In the genomic region with DNA sequence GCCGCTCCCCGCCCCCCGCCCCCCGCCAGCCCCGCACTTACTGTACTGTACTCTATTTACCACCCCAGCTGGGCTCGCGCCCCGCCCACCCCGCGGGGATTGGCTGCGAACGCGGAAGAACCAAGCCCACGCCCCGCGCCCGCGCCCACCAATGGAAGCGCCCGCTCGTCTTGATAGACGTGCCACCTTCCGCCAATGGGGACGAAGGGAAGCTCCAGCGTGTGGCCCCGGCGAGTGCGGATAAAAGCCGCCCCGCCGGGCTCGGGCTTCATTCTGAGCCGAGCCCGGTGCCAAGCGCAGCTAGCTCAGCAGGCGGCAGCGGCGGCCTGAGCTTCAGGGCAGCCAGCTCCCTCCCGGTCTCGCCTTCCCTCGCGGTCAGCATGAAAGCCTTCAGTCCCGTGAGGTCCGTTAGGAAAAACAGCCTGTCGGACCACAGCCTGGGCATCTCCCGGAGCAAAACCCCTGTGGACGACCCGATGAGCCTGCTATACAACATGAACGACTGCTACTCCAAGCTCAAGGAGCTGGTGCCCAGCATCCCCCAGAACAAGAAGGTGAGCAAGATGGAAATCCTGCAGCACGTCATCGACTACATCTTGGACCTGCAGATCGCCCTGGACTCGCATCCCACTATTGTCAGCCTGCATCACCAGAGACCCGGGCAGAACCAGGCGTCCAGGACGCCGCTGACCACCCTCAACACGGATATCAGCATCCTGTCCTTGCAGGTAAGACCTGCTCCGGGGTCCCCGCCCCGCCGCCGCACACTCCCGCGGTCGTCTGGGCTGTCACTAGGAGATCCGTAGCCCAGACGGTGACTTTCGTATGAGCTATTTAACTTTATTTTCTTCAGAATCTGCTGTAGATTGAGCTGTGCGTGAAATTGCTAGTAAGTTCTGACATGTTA, we compare ENCODE assay signal across 8 cellular contexts. TPM values are rescaled to one million over a fixed set of nuclear protein-coding genes. Genes with fewer than 3 reads are reported as not detected.
DNase-seq lines count a peak whose midpoint lies in the region; ATAC-seq, FAIRE-seq and TF ChIP-seq lines count a peak whose summit lies in the region.

A gene with protein sequence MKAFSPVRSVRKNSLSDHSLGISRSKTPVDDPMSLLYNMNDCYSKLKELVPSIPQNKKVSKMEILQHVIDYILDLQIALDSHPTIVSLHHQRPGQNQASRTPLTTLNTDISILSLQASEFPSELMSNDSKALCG (plus strand): TSS at position 271 of the 907 bp plus-strand sequence. CDS start 110 bp downstream, at position 381.

- H3K27me3 ChIP-seq in astrocyte (ENCODE audit: insufficient read depth, low read length) (no peaks in the 10 kb centered on the region), right cardiac atrium (ENCODE audit: control insufficient read depth, insufficient read depth) (no peaks in the 10 kb centered on the region), uterus (no peaks in the 10 kb centered on the region)

- TF ChIP-seq POLR2A in uterus (IDR thresholded peaks at IDR 0.05) = peak; percentile 98 to 99

- H3K36me3 Mint-ChIP-seq in astrocyte (ENCODE audit: low read depth, unreplicated experiment) = no peaks in the 10 kb centered on the region

- TF ChIP-seq CTCF in astrocyte (IDR thresholded peaks at IDR 0.05; ENCODE audit: insufficient read depth, low read depth, low read length) (no peak), uterus (IDR thresholded peaks at IDR 0.05) (no peak)

- intact Hi-C loops in right cardiac atrium (cut with DNase I) = loop anchor here in 3 of 4 donors (5.0 to 10.0 kb wide), 4 partner anchors 155 to 1477 kb away; no protein-coding TSS in a partner anchor
- intact Hi-C loops in uterus (cut with DNase I; ENCODE audit: low total_unique reads) = no loop called here

- peak; percentile 58 for ATAC-seq in GM18511 (IDR thresholded peaks at IDR 0.05; ENCODE audit: unreplicated experiment)
- peak; percentile 55 for ATAC-seq in HG03025 (IDR thresholded peaks at IDR 0.05; ENCODE audit: low FRiP score, unreplicated experiment)
- peak; percentile 76 to 80 for ATAC-seq in right cardiac atrium

- peaks cover 25% of the 10 kb centered on the region for H3K79me2 ChIP-seq in astrocyte (ENCODE audit: insufficient read depth, low read length)

- peak; percentile 99 to 100 for DNase-seq in NCI-H2081 (lab: John Stamatoyannopoulos, UW)
- DNase-seq in T-helper 9 cell = peak; percentile 97
- peak; percentile 95 for DNase-seq in astrocyte (ENCODE audit: low read depth)
- peak; percentile 100 for DNase-seq in right cardiac atrium
- DNase-seq in putamen (ENCODE audit: low spot score) = peak; percentile 99
- DNase-seq in uterus = peak; percentile 98 to 99

- H3K4me3 ChIP-seq in astrocyte (ENCODE audit: insufficient read depth, low read depth, low read length) = peak within 1 kb of the TSS; percentile 93
- peak within 1 kb of the TSS; percentile 98 for H3K4me3 ChIP-seq in right cardiac atrium (ENCODE audit: low read length)
- peak within 1 kb of the TSS; percentile 74 to 80 for H3K4me3 ChIP-seq in uterus

- H3K4me3 Mint-ChIP-seq in astrocyte (ENCODE audit: unreplicated experiment) = peak within 1 kb of the TSS; percentile 98

- H3K4me1 ChIP-seq in astrocyte (ENCODE audit: insufficient read depth, low read length) = peaks cover 32% of the 10 kb centered on the region
- no peaks in the 10 kb centered on the region for H3K4me1 ChIP-seq in right cardiac atrium (ENCODE audit: control insufficient read depth, insufficient read depth, low read length)
- peaks cover 0 to 3% of the 10 kb centered on the region in 2 donors for H3K4me1 ChIP-seq in uterus

- H3K36me3 ChIP-seq in astrocyte (ENCODE audit: insufficient read depth, low read length) = no peaks in the 10 kb centered on the region
- no peaks in the 10 kb centered on the region for H3K36me3 ChIP-seq in uterus

- H3K27ac Mint-ChIP-seq in astrocyte (ENCODE audit: unreplicated experiment) = peak within 1 kb of the TSS; percentile 87

- H4K20me1 ChIP-seq in astrocyte (ENCODE audit: insufficient read depth, low read length) = peaks cover 24% of the 10 kb centered on the region

- H3K4me1 Mint-ChIP-seq in astrocyte (ENCODE audit: low read depth, unreplicated experiment) = peaks cover 15% of the 10 kb centered on the region

- peak within 1 kb of the TSS; percentile 93 for H3K27ac ChIP-seq in astrocyte (ENCODE audit: low read depth, low read length)
- peak within 1 kb of the TSS; percentile 95 for H3K27ac ChIP-seq in right cardiac atrium (ENCODE audit: low read length)
- peak within 1 kb of the TSS; percentile 91 to 94 for H3K27ac ChIP-seq in uterus

- no peaks in the 10 kb centered on the region for H3K9me3 ChIP-seq in astrocyte (ENCODE audit: insufficient read depth, low read depth, low read length)
- H3K9me3 ChIP-seq in right cardiac atrium (ENCODE audit: control insufficient read depth, low read length) = no peaks in the 10 kb centered on the region
- no peaks in the 10 kb centered on the region for H3K9me3 ChIP-seq in uterus

- H3K27me3 Mint-ChIP-seq in astrocyte (ENCODE audit: low read depth, unreplicated experiment) = peaks cover 6% of the 10 kb centered on the region

- FAIRE-seq in astrocyte (lab: Jason Lieb, UNC) = no peak

- H3K4me2 ChIP-seq in astrocyte (ENCODE audit: low read length) = peak within 1 kb of the TSS; percentile 88

- peak within 1 kb of the TSS; percentile 93 for H3K9ac ChIP-seq in astrocyte (ENCODE audit: low read length)

- under 1% methylated on average over 67 of the region's 70 CpGs for WGBS in right cardiac atrium

- peak within 1 kb of the TSS; percentile 67 for H2AFZ ChIP-seq in astrocyte (ENCODE audit: low read depth, low read length)

- no peaks in the 10 kb centered on the region for H3K9me3 Mint-ChIP-seq in astrocyte (ENCODE audit: unreplicated experiment)

RNA-seq across cellular contexts. Expression of the gene that starts here (rescaled TPM):
- total RNA-seq in astrocyte (7.7 and 13.6 TPM in 2 replicates), right cardiac atrium (100 to 1,000 TPM; 109 to 121 (median 114) TPM), uterus (100 to 1,000 TPM in 2 of 4 donors, 10 to 100 TPM in 2; 36.9 to 341 (median 176) TPM)
- 205 TPM for polyA plus RNA-seq in right cardiac atrium

Comparison
In these comparisons a context has a peak if more than half of its experiments do, and no peak if none do; other contexts are left out.
1. Peak in every context shown above with its lines: DNase-seq, ATAC-seq, H3K4me3 ChIP-seq and H3K27ac ChIP-seq.